8 cellular contexts compared by ENCODE assay signal in genomic region chr3:112560330-112560729, GRCh38. TPM values are rescaled to one million over a fixed set of nuclear protein-coding genes. Genes with fewer than 3 reads are reported as not detected.
DNase-seq lines count a peak whose midpoint lies in the region; ATAC-seq, FAIRE-seq and TF ChIP-seq lines count a peak whose summit lies in the region.

No MANE protein-coding gene starts in this region.

- H3K36me3 Mint-ChIP-seq in T-helper 17 cell (ENCODE audit: low read depth), result no peaks in the 10 kb centered on the region

- H3K27me3 Mint-ChIP-seq in T-helper 17 cell, result no peaks in the 10 kb centered on the region

- H3K4me1 Mint-ChIP-seq in T-helper 17 cell, result peaks cover 37% of the 10 kb centered on the region

- H3K36me3 ChIP-seq in H7 (replicated peaks; ENCODE audit: control insufficient read depth, insufficient read depth, low read length) (no peaks in the 10 kb centered on the region), skeletal muscle satellite cell (ENCODE audit: insufficient read depth, low read length) (no peaks in the 10 kb centered on the region)

- no peak for DNase-seq in H7
- no peak for DNase-seq in T-helper 17 cell
- DNase-seq in fibroblast of villous mesenchyme (ENCODE audit: low read depth), result no peak
- DNase-seq in DMS79 (lab: John Stamatoyannopoulos, UW), result no peak
- no peak for DNase-seq in urothelium cell line (ENCODE audit: low spot score)

- H3K27me3 ChIP-seq in H7 (ENCODE audit: control insufficient read depth, insufficient read depth, low read length), result no peaks in the 10 kb centered on the region
- no peaks in the 10 kb centered on the region for H3K27me3 ChIP-seq in skeletal muscle satellite cell (ENCODE audit: control insufficient read depth, insufficient read depth, low read length)

- H3K9me3 ChIP-seq in T-helper 17 cell (ENCODE audit: control insufficient read depth, low read length, poor library complexity, severe bottlenecking) (no peaks in the 10 kb centered on the region), skeletal muscle satellite cell (replicated peaks; ENCODE audit: low read length) (no peaks in the 10 kb centered on the region)

- H3K4me3 ChIP-seq in H7 (ENCODE audit: insufficient read depth, low read depth, low read length) (peak overlapping the region; percentile 99), fibroblast of villous mesenchyme (ENCODE audit: low read depth, low read length) (peak overlapping the region; percentile 99), skeletal muscle satellite cell (ENCODE audit: low read length) (peak overlapping the region; percentile 90)

- ATAC-seq in T-helper 17 cell, result no peak
- no peak for ATAC-seq in GM21360 (IDR thresholded peaks at IDR 0.05; ENCODE audit: unreplicated experiment)
- ATAC-seq in GM19395 (IDR thresholded peaks at IDR 0.05; ENCODE audit: unreplicated experiment), result no peak

- FAIRE-seq in urothelium cell line (lab: Jason Lieb, UNC), result no peak

- peak overlapping the region; percentile 94 for H3K4me3 Mint-ChIP-seq in T-helper 17 cell

- H3K9ac ChIP-seq in skeletal muscle satellite cell (ENCODE audit: low read depth, low read length), result peak overlapping the region; percentile 93

- peak overlapping the region; percentile 98 for H3K27ac Mint-ChIP-seq in T-helper 17 cell

- H3K4me2 ChIP-seq in skeletal muscle satellite cell (ENCODE audit: low read length), result peak overlapping the region; percentile 81

- H3K4me1 ChIP-seq in skeletal muscle satellite cell (ENCODE audit: control insufficient read depth, insufficient read depth, low read length), result peaks cover 10% of the 10 kb centered on the region

- TF ChIP-seq CTCF in fibroblast of villous mesenchyme (IDR thresholded peaks at IDR 0.05; ENCODE audit: insufficient read depth, low read depth, low read length), result no peak

RNA-seq across cellular contexts. Expression of gene ATG3, which starts 1.4 kb away (rescaled TPM):
- total RNA-seq in H7 (2014; rRNA removed; shearing (Covaris generic)), result 53.9 and 64.1 TPM in 2 replicates
- total RNA-seq in T-helper 17 cell, result 10 to 100 TPM; 45.9 to 46.2 TPM
- total RNA-seq in fibroblast of villous mesenchyme, result 86.3 and 91.5 TPM in 2 replicates
- total RNA-seq in skeletal muscle satellite cell (2012; rRNA removed), result 72.5 and 93.0 TPM in 2 replicates

RNA-seq across cellular contexts. Expression of gene SLC35A5, which starts 1.5 kb away (rescaled TPM):
- total RNA-seq in H7 (2014; rRNA removed; shearing (Covaris generic)), result 44.4 and 51.5 TPM in 2 replicates
- total RNA-seq in T-helper 17 cell (1 to 10 TPM; 7.6 to 8.6 TPM), fibroblast of villous mesenchyme (24.8 and 56.6 TPM in 2 replicates)
- 15.5 and 31.5 TPM in 2 replicates for total RNA-seq in skeletal muscle satellite cell (2012; rRNA removed)
